ENCODE assay signal across 25 cellular contexts in the genomic region with DNA sequence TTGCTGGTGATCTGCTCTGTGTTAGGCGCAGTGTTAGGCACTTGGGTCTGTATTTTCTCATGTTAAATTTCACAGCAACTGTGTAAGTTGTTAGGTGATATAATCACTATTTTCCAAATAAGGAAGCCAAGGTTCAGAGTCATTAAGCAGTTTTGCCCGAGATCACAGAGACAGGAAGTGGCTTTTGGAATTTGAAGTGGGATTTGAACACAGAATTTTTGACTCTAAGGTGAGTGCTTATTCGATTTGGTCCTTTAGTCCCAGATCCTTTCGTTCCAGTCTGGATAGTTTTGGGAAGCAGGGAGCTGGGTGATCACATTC.
DNase-seq lines count a peak whose midpoint lies in the region; ATAC-seq, FAIRE-seq and TF ChIP-seq lines count a peak whose summit lies in the region.
"Had no signal": no experiment of that assay in that cellular context is flagged by ENCODE, and none has a peak within 500 bp of the region (broad histone marks: within the 10 kb centered on the region; RNA-seq: fewer than 3 reads in every experiment).

No MANE protein-coding gene starts in this region.

- H3K4me2 ChIP-seq in HepG2 (ENCODE audit: low read depth, low read length) = no peak overlapping the region

- TF ChIP-seq RAD21 in HepG2 (CRISPR knock-in tag; IDR thresholded peaks at IDR 0.05) = no peak

- H4K20me1 ChIP-seq in HepG2 (ENCODE audit: insufficient read depth, low read length) = no peaks in the 10 kb centered on the region

- H3K27ac Mint-ChIP-seq in glutamatergic neuron (ENCODE audit: unreplicated experiment) (no peak overlapping the region), progenitor cell of endocrine pancreas (peak overlapping the region; percentile 55)
- H3K27ac Mint-ChIP-seq in activated CD4-positive, alpha-beta T cell treated with anti-CD3 and anti-CD28 coated beads for 36 hours = no peak overlapping the region
- H3K27ac Mint-ChIP-seq: activated CD8-positive, alpha-beta T cell treated with anti-CD3 and anti-CD28 coated beads, Interleukin-2, amount 10 ng/mL, durations not matched to agents 7 days and 5 days; dendritic cell treated with granulocyte-macrophage colony-stimulating factor and Interleukin-4, amounts not matched to agents 40 ng/mL and 50 ng/mL, for 4 days had no signal

- 3% methylated on average over 4 of the region's 4 CpGs for WGBS in HepG2 (ENCODE audit: low lambda C conversion rate)

- no peak for ATAC-seq in activated CD4-positive, alpha-beta T cell treated with anti-CD3 and anti-CD28 coated beads for 36 hours
- ATAC-seq in HepG2 = no peak
- ATAC-seq: activated CD4-positive, CD25-positive, alpha-beta regulatory T cell treated with anti-CD3 and anti-CD28 coated beads, Interleukin-2, amount 50 U/mL, for 24 hours; activated CD8-positive, alpha-beta T cell treated with anti-CD3 and anti-CD28 coated beads, Interleukin-2, amount 10 ng/mL, durations not matched to agents 7 days and 5 days had no signal

- FAIRE-seq in HepG2 (lab: Jason Lieb, UNC) = no peak
- FAIRE-seq: endometrium, urothelium cell line had no signal

- H3K4me3 ChIP-seq in ACC112 (ENCODE audit: low read depth, low read length) (no peak overlapping the region), HUES6 (ENCODE audit: low read depth, low read length) (no peak overlapping the region; the same call in 1 of the 2 replicates), HepG2 (replicated peaks in 1 of 3; ENCODE audit: insufficient read depth in 1 of 3, low read depth in 2 of 3, low read length in 3 of 3) (no peak overlapping the region)
- H3K4me3 ChIP-seq: adrenal gland, stomach had no signal

- H3K79me2 ChIP-seq in ACC112 (ENCODE audit: control insufficient read depth, insufficient read depth, low read length, unreplicated experiment) = no peaks in the 10 kb centered on the region
- H3K79me2 ChIP-seq in HepG2 (ENCODE audit: insufficient read depth, low read length) = no peaks in the 10 kb centered on the region

- peak overlapping the region; percentile 21 for H3K9ac ChIP-seq in HUES6 (ENCODE audit: low read length)
- H3K9ac ChIP-seq in HepG2 (ENCODE audit: insufficient read depth, low read depth, low read length) = no peak overlapping the region

- TF ChIP-seq CTCF in glutamatergic neuron (IDR thresholded peaks at IDR 0.05; ENCODE audit: partially characterized antibody, unreplicated experiment) (no peak), progenitor cell of endocrine pancreas (IDR thresholded peaks at IDR 0.05; ENCODE audit: unreplicated experiment) (no peak), HepG2 (CRISPR knock-in tag; IDR thresholded peaks at IDR 0.05) (no peak)

- intact Hi-C loops in activated CD4-positive, alpha-beta T cell treated with anti-CD3 and anti-CD28 coated beads for 36 hours (cut with DNase I, micrococcal nuclease) = no loop called here
- intact Hi-C loops in HepG2 (cut with micrococcal nuclease; ENCODE audit: unreplicated experiment) = no loop called here

- H3K9me3 ChIP-seq in HUES6 (ENCODE audit: control insufficient read depth, insufficient read depth, low read depth, low read length) = no peaks in the 10 kb centered on the region
- no peaks in the 10 kb centered on the region for H3K9me3 ChIP-seq in HepG2 (ENCODE audit: low read length)
- H3K9me3 ChIP-seq: adrenal gland, neutrophil, stomach had no signal

- H3K4me1 Mint-ChIP-seq in glutamatergic neuron (ENCODE audit: low read depth, unreplicated experiment) (peaks cover 19% of the 10 kb centered on the region), progenitor cell of endocrine pancreas (ENCODE audit: low read depth) (peaks cover 13% of the 10 kb centered on the region)
- no peaks in the 10 kb centered on the region for H3K4me1 Mint-ChIP-seq in activated CD4-positive, alpha-beta T cell treated with anti-CD3 and anti-CD28 coated beads for 36 hours
- H3K4me1 Mint-ChIP-seq: CD14-positive monocyte had no signal

- DNase-seq in glutamatergic neuron (no peak), progenitor cell of endocrine pancreas (ENCODE audit: low spot score, unreplicated experiment) (no peak), NCI-H1048 (lab: John Stamatoyannopoulos, UW) (no peak), HepG2 (ENCODE audit: low spot score) (no peak)
- DNase-seq in activated CD4-positive, alpha-beta T cell treated with anti-CD3 and anti-CD28 coated beads for 1 hour = no peak
- no peak for DNase-seq in activated CD4-positive, alpha-beta T cell treated with anti-CD3 and anti-CD28 coated beads for 36 hours
- DNase-seq: activated CD8-positive, alpha-beta T cell treated with anti-CD3 and anti-CD28 coated beads, Interleukin-2, amount 10 ng/mL, durations not matched to agents 7 days and 5 days; activated gamma-delta T cell treated with Interleukin-2 at 50 U/mL for 16 hours; activated T-cell treated with anti-CD3 and anti-CD28 coated beads, Interleukin-2, amount 50 U/mL, for 1 hour; adrenal gland; GOT3; NCI-H1694; NCI-H748 treated with DMSO at 0.1 percent for 48 hours; stomach; SW 1271 had no signal

- no peaks in the 10 kb centered on the region for H3K36me3 ChIP-seq in ACC112 (ENCODE audit: insufficient read depth, low read length)
- H3K36me3 ChIP-seq in HUES6 (ENCODE audit: control insufficient read depth, insufficient read depth, low read length) = no peaks in the 10 kb centered on the region
- H3K36me3 ChIP-seq in HepG2 (replicated peaks in 1 of 2; ENCODE audit: control insufficient read depth in 1 of 2, insufficient read depth in 2 of 2, low read length in 2 of 2) = no peaks in the 10 kb centered on the region
- H3K36me3 ChIP-seq: adrenal gland, neutrophil, stomach had no signal

- H3K27ac ChIP-seq in ACC112 (ENCODE audit: low read depth, low read length) = peak overlapping the region; percentile 5; the same call in 1 of the 2 replicates
- H3K27ac ChIP-seq in HUES6 (ENCODE audit: low read depth, low read length) = no peak overlapping the region
- H3K27ac ChIP-seq in HepG2 (ENCODE audit: extremely low read length, insufficient read depth, low read length) = no peak overlapping the region
- H3K27ac ChIP-seq: HL-60, neutrophil had no signal

- H3K9me3 Mint-ChIP-seq in glutamatergic neuron (ENCODE audit: unreplicated experiment) (peaks cover 2% of the 10 kb centered on the region), progenitor cell of endocrine pancreas (ENCODE audit: low read depth) (peaks cover 3% of the 10 kb centered on the region)
- H3K9me3 Mint-ChIP-seq in activated CD4-positive, alpha-beta T cell treated with anti-CD3 and anti-CD28 coated beads for 36 hours (ENCODE audit: low read depth) = no peaks in the 10 kb centered on the region
- H3K9me3 Mint-ChIP-seq: dendritic cell treated with granulocyte-macrophage colony-stimulating factor and Interleukin-4, amounts not matched to agents 40 ng/mL and 50 ng/mL, for 4 days had no signal

- no peak for TF ChIP-seq EP300 in HepG2 (IDR thresholded peaks at IDR 0.05; ENCODE audit: low read depth in 2 of 2, low read length in 2 of 2)
- no peak for TF ChIP-seq EP300 in HepG2 (CRISPR knock-in tag; IDR thresholded peaks at IDR 0.05; ENCODE audit: borderline replicate concordance)

- no peaks in the 10 kb centered on the region for H3K27me3 Mint-ChIP-seq in glutamatergic neuron (ENCODE audit: unreplicated experiment)
- H3K27me3 Mint-ChIP-seq in progenitor cell of endocrine pancreas = no peaks in the 10 kb centered on the region
- H3K27me3 Mint-ChIP-seq in activated CD4-positive, alpha-beta T cell treated with anti-CD3 and anti-CD28 coated beads for 36 hours = peaks cover 5% of the 10 kb centered on the region
- H3K27me3 Mint-ChIP-seq: dendritic cell treated with granulocyte-macrophage colony-stimulating factor and Interleukin-4, amounts not matched to agents 40 ng/mL and 50 ng/mL, for 4 days had no signal

- no peak for TF ChIP-seq POLR2A in HepG2 (IDR thresholded peaks at IDR 0.05; ENCODE audit: insufficient read depth in 1 of 2, low read depth in 2 of 2, low read length in 2 of 2)

- H3K4me3 Mint-ChIP-seq in glutamatergic neuron (ENCODE audit: unreplicated experiment) (peak overlapping the region; percentile 48), progenitor cell of endocrine pancreas (ENCODE audit: low read depth) (no peak overlapping the region)
- no peak overlapping the region for H3K4me3 Mint-ChIP-seq in activated CD4-positive, alpha-beta T cell treated with anti-CD3 and anti-CD28 coated beads for 36 hours
- H3K4me3 Mint-ChIP-seq: activated CD8-positive, alpha-beta T cell treated with anti-CD3 and anti-CD28 coated beads, Interleukin-2, amount 10 ng/mL, durations not matched to agents 7 days and 5 days; CD14-positive monocyte; dendritic cell treated with granulocyte-macrophage colony-stimulating factor and Interleukin-4, amounts not matched to agents 40 ng/mL and 50 ng/mL, for 4 days; IgD-negative memory B cell had no signal

- no peaks in the 10 kb centered on the region for H3K27me3 ChIP-seq in ACC112 (ENCODE audit: insufficient read depth, low read length)
- H3K27me3 ChIP-seq in HUES6 (ENCODE audit: control insufficient read depth, insufficient read depth, low read length) = no peaks in the 10 kb centered on the region
- H3K27me3 ChIP-seq in HepG2 (ENCODE audit: control insufficient read depth in 1 of 2, insufficient read depth in 2 of 2, low read length in 2 of 2) = peaks cover 0 to 19% of the 10 kb centered on the region in 2 experiments; a peak in 2 of 5 replicates
- H3K27me3 ChIP-seq: stomach had no signal

- H2AFZ ChIP-seq in ACC112 (ENCODE audit: low read length, unreplicated experiment) (peak overlapping the region; percentile 35), HepG2 (ENCODE audit: low read length) (no peak overlapping the region)

- CTCF ChIA-PET in activated CD4-positive, alpha-beta T cell treated with anti-CD3 and anti-CD28 coated beads for 36 hours (lab: Charles Lee) = no interaction called here
- CTCF ChIA-PET in HepG2 (lab: Yijun Ruan, JAX; ENCODE audit: low intra/inter-chr PET ratio, low total read pairs) = no interaction called here

- POLR2A ChIA-PET in activated CD4-positive, alpha-beta T cell treated with anti-CD3 and anti-CD28 coated beads for 36 hours (lab: Charles Lee) = no interaction called here
- POLR2A ChIA-PET in HepG2 (lab: Yijun Ruan, JAX) = no interaction called here

- H3K36me3 Mint-ChIP-seq in glutamatergic neuron (ENCODE audit: unreplicated experiment) (peaks cover under 1% of the 10 kb centered on the region), progenitor cell of endocrine pancreas (ENCODE audit: insufficient read depth) (no peaks in the 10 kb centered on the region)
- no peaks in the 10 kb centered on the region for H3K36me3 Mint-ChIP-seq in activated CD4-positive, alpha-beta T cell treated with anti-CD3 and anti-CD28 coated beads for 36 hours (ENCODE audit: low read depth)
- H3K36me3 Mint-ChIP-seq: CD14-positive monocyte, IgD-negative memory B cell had no signal

- peaks cover 21% of the 10 kb centered on the region for H3K4me1 ChIP-seq in ACC112 (ENCODE audit: control insufficient read depth, insufficient read depth, low read length, unreplicated experiment)
- peaks cover 43% of the 10 kb centered on the region for H3K4me1 ChIP-seq in HUES6 (ENCODE audit: control insufficient read depth, insufficient read depth, low read length)
- no peaks in the 10 kb centered on the region for H3K4me1 ChIP-seq in HepG2 (ENCODE audit: insufficient read depth, low read length)
- H3K4me1 ChIP-seq: adrenal gland had no signal

- in situ Hi-C loops in HepG2 (cut with HindIII; ENCODE audit: extremely low pct_ligation_motif_present, low pct_unique_long_range_greater_than_20kb) = no loop called here

- no TSS peak for BruUV-seq in HepG2 (replicated peaks; lab: Mats Ljungman, UMichigan)

TF ChIP-seq in HepG2, 621 proteins besides CTCF, POLR2A, EP300 and RAD21 (continues in another document):
- no peak for TF ChIP-seq NCOA2 (CRISPR knock-in tag; IDR thresholded peaks at IDR 0.05)
